In the genomic region with DNA sequence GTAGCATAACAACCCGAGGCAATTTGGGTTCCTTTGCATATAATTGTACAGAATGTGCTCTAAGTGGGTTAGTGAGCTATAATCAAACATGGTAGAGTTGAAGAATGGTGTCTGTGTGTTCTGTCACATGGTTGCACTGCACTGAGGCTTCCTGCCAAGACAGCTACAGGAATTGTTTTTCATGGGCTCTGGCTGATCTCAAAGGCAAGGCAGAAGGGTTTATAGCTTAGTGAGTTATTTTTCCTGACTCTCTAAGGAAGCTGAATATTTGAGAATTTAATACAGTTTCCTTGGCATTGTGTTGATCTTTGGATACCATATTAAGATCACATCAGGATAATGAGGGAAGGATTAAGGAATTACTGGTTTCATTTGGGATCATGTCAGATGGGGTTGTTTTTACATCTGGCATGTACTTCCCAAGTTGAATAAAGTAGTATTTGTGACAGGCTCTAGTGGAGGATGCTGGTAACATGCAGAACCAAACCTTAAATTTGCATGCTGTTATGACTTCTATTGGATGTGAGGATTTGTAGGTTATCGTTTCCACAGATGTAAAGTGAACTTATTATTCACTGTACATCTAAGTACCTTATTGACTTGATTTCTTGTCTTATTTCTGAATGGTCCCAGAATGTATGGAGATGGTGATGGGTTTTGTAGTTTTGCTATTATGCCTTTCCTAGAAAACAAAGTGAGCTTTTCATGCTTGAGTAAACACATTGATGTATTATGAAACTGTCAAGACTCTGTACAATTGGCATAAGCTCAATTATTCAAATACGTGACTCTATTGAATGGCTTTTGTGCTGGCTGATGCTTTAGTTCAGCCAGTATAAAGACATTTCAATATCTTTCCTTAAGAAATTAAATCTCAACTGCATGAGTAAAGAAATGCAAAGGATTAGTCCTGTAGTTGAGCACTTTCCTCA, we compare ENCODE assay signal across 11 cellular contexts. TPM values are rescaled to one million over a fixed set of nuclear protein-coding genes. Genes with fewer than 3 reads are reported as not detected.
DNase-seq lines count a peak whose midpoint lies in the region; TF ChIP-seq lines count a peak whose summit lies in the region.
"Had no signal": no experiment of that assay in that cellular context is flagged by ENCODE, and none has a peak within 500 bp of the region (broad histone marks: within the 10 kb centered on the region; RNA-seq: fewer than 3 reads in every experiment).

No MANE protein-coding gene starts in this region.

- H3K9me3 Mint-ChIP-seq in activated CD4-positive, alpha-beta T cell treated with anti-CD3 and anti-CD28 coated beads, Interleukin-2, amount 10 ng/mL, durations not matched to agents 7 days and 5 days = no peaks in the 10 kb centered on the region

- DNase-seq in NCI-H2107 treated with DMSO at 0.1 percent for 48 hours (lab: John Stamatoyannopoulos, UW; ENCODE audit: unreplicated experiment) (peak; percentile 26), NCI-H2107 (lab: John Stamatoyannopoulos, UW) (no peak), NCI-H82 treated with DMSO at 0.1 percent for 48 hours (lab: John Stamatoyannopoulos, UW; ENCODE audit: unreplicated experiment) (peak; percentile 80), islet precursor cell (peak; percentile 73), suprapubic skin (ENCODE audit: low spot score in 2 of 2) (no peak), HEK293T (ENCODE audit: extremely low spot score) (no peak), ACHN (no peak)
- no peak for DNase-seq in activated CD4-positive, alpha-beta T cell treated with anti-CD3 and anti-CD28 coated beads, Interleukin-2, amount 10 ng/mL, durations not matched to agents 7 days and 5 days
- DNase-seq: effector CD8-positive, alpha-beta T cell; GOT3; stimulated activated CD4-positive, alpha-beta T cell treated with anti-CD3 and anti-CD28 coated beads, Interleukin-4, amount 100 ng/mL, for 1 hour had no signal

- no peak overlapping the region for H3K27ac Mint-ChIP-seq in activated CD4-positive, alpha-beta T cell treated with anti-CD3 and anti-CD28 coated beads, Interleukin-2, amount 10 ng/mL, durations not matched to agents 7 days and 5 days

- H3K27ac ChIP-seq in suprapubic skin = peak overlapping the region; percentile 32

- whole genome bisulfite sequencing in suprapubic skin = 41% methylated on average over 3 of the region's 3 CpGs

- no peaks in the 10 kb centered on the region for H3K27me3 ChIP-seq in suprapubic skin

- no peaks in the 10 kb centered on the region for H3K36me3 ChIP-seq in suprapubic skin

- CTCF ChIA-PET in activated CD4-positive, alpha-beta T cell treated with anti-CD3 and anti-CD28 coated beads, Interleukin-2, amount 10 ng/mL, durations not matched to agents 7 days and 5 days (lab: Charles Lee) = no interaction called here
- CTCF ChIA-PET in HEK293T (lab: Yijun Ruan, JAX) = interaction anchor here (1.1 kb wide), 1 partner anchor 117 kb away, joined by 3 read pairs; no protein-coding TSS in a partner anchor

- H3K4me3 Mint-ChIP-seq in activated CD4-positive, alpha-beta T cell treated with anti-CD3 and anti-CD28 coated beads, Interleukin-2, amount 10 ng/mL, durations not matched to agents 7 days and 5 days = no peak overlapping the region

- H3K36me3 Mint-ChIP-seq in activated CD4-positive, alpha-beta T cell treated with anti-CD3 and anti-CD28 coated beads, Interleukin-2, amount 10 ng/mL, durations not matched to agents 7 days and 5 days (ENCODE audit: low read depth) = no peaks in the 10 kb centered on the region

- no peaks in the 10 kb centered on the region for H3K4me1 Mint-ChIP-seq in activated CD4-positive, alpha-beta T cell treated with anti-CD3 and anti-CD28 coated beads, Interleukin-2, amount 10 ng/mL, durations not matched to agents 7 days and 5 days

- no peak for TF ChIP-seq CTCF in suprapubic skin (IDR thresholded peaks at IDR 0.05)

- H3K4me1 ChIP-seq in suprapubic skin = peaks cover 13% of the 10 kb centered on the region

- no peak for TF ChIP-seq EP300 in suprapubic skin (IDR thresholded peaks at IDR 0.05)

- H3K4me3 ChIP-seq in suprapubic skin = no peak overlapping the region

- H3K27me3 Mint-ChIP-seq in activated CD4-positive, alpha-beta T cell treated with anti-CD3 and anti-CD28 coated beads, Interleukin-2, amount 10 ng/mL, durations not matched to agents 7 days and 5 days = no peaks in the 10 kb centered on the region

- in situ Hi-C loops in ACHN (cut with HindIII; ENCODE audit: low pct_ligation_motif_present, low pct_unique_long_range_greater_than_20kb, low sequenced_read_pairs) = no loop called here

- no peak for TF ChIP-seq POLR2A in suprapubic skin (IDR thresholded peaks at IDR 0.05)

- H3K9me3 ChIP-seq in suprapubic skin = no peaks in the 10 kb centered on the region

- POLR2A ChIA-PET in activated CD4-positive, alpha-beta T cell treated with anti-CD3 and anti-CD28 coated beads, Interleukin-2, amount 10 ng/mL, durations not matched to agents 7 days and 5 days (lab: Charles Lee) = no interaction called here
- POLR2A ChIA-PET in HEK293T (lab: Yijun Ruan, JAX) = no interaction called here

TF ChIP-seq in HEK293T, 16 proteins besides CTCF, POLR2A, EP300 and RAD21:
- no peak for TF ChIP-seq HDGF (IDR thresholded peaks at IDR 0.05; ENCODE audit: borderline replicate concordance)

RNA-seq across cellular contexts. Expression of a gene that starts 43.3 kb away (rescaled TPM):
- 10 to 100 TPM; 34.6 to 80.9 (median 42.4) TPM for total RNA-seq in suprapubic skin
- 1 to 10 TPM; 3.6 to 3.7 TPM for total RNA-seq in activated CD4-positive, alpha-beta T cell treated with anti-CD3 and anti-CD28 coated beads, Interleukin-2, amount 10 ng/mL, durations not matched to agents 7 days and 5 days

Comparison
In these comparisons a context has a peak if more than half of its experiments do, and no peak if none do; other contexts are left out.
1. DNase-seq: peak in NCI-H2107 treated with DMSO at 0.1 percent for 48 hours (single experiment), NCI-H82 treated with DMSO at 0.1 percent for 48 hours (single experiment) and islet precursor cell (single experiment); none in NCI-H2107 (single experiment), suprapubic skin (0 of 2), activated CD4-positive, alpha-beta T cell treated with anti-CD3 and anti-CD28 coated beads, Interleukin-2, amount 10 ng/mL, durations not matched to agents 7 days and 5 days (single experiment), HEK293T (single experiment) and ACHN (single experiment).
2. RNA of a gene that starts 43.3 kb away (total RNA-seq): 34.6 to 80.9 TPM in suprapubic skin; 3.6 to 3.7 TPM in activated CD4-positive, alpha-beta T cell treated with anti-CD3 and anti-CD28 coated beads, Interleukin-2, amount 10 ng/mL, durations not matched to agents 7 days and 5 days; every median in the first group is over 4 times any median in the second.